Comparison of ENCODE assay signal across 18 cellular contexts in the genomic region with DNA sequence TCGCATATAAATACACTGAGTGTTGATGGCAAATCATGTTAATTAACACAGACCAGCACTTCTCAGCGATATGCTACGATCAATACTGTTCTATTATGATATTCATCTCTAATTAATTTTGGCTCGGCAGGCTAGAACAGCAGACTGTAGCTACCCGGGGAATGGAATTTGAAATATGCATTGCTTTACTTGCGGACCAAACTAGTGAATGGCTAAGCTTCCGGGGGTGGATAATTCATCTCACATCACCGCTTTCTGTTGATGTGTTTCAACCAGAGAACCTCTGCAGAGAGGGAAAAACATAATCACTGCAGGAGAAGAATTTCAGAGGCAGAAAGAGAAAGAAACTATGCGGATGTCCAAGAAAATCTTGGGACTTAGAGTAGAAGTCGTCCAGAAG.
DNase-seq lines count a peak whose midpoint lies in the region; ATAC-seq, FAIRE-seq and TF ChIP-seq lines count a peak whose summit lies in the region.
"Had no signal": no experiment of that assay in that cellular context is flagged by ENCODE, and none has a peak within 500 bp of the region (broad histone marks: within the 10 kb centered on the region; RNA-seq: fewer than 3 reads in every experiment).

No MANE protein-coding gene starts in this region.

- no peak overlapping the region for H3K4me2 ChIP-seq in mammary epithelial cell (ENCODE audit: insufficient read depth, low read depth, low read length)

- H3K79me2 ChIP-seq in mammary epithelial cell (ENCODE audit: insufficient read depth, low read length), result no peaks in the 10 kb centered on the region
- H3K79me2 ChIP-seq: parathyroid adenoma had no signal

- no peaks in the 10 kb centered on the region for H3K36me3 ChIP-seq in mammary epithelial cell (ENCODE audit: insufficient read depth, low read length)
- H3K36me3 ChIP-seq in breast epithelium, result no peaks in the 10 kb centered on the region
- H3K36me3 ChIP-seq in body of pancreas (replicated peaks in 1 of 2; ENCODE audit: insufficient read depth in 1 of 2, low read depth in 2 of 2), result no peaks in the 10 kb centered on the region
- H3K36me3 ChIP-seq in kidney epithelial cell (ENCODE audit: control insufficient read depth, insufficient read depth, low read length), result no peaks in the 10 kb centered on the region
- H3K36me3 ChIP-seq: esophagus muscularis mucosa had no signal

- TF ChIP-seq CTCF in mammary epithelial cell (conservative IDR thresholded peaks at IDR 0.05 in 1 of 2, IDR thresholded peaks at IDR 0.05 in 1 of 2; ENCODE audit: extremely low read depth in 1 of 2, insufficient read depth in 1 of 2, low read depth in 1 of 2, low read length in 2 of 2) (no peak), breast epithelium (IDR thresholded peaks at IDR 0.05) (no peak), body of pancreas (IDR thresholded peaks at IDR 0.05) (no peak), kidney epithelial cell (IDR thresholded peaks at IDR 0.05; ENCODE audit: insufficient read depth, low read length, poor library complexity, severe bottlenecking) (no peak)

- TF ChIP-seq POLR2A in breast epithelium (IDR thresholded peaks at IDR 0.05) (no peak), body of pancreas (IDR thresholded peaks at IDR 0.05) (no peak)

- H3K4me3 ChIP-seq in mammary epithelial cell (replicated peaks in 1 of 3; ENCODE audit: insufficient read depth in 1 of 3, low read depth in 2 of 3, low read length in 3 of 3), result no peak overlapping the region
- no peak overlapping the region for H3K4me3 ChIP-seq in breast epithelium
- H3K4me3 ChIP-seq in body of pancreas, result no peak overlapping the region
- no peak overlapping the region for H3K4me3 ChIP-seq in kidney epithelial cell (ENCODE audit: low read depth, low read length)
- H3K4me3 ChIP-seq: esophagus muscularis mucosa had no signal

- H4K20me1 ChIP-seq in mammary epithelial cell (ENCODE audit: insufficient read depth, low read length), result no peaks in the 10 kb centered on the region

- no peak overlapping the region for H3K27ac ChIP-seq in mammary epithelial cell (ENCODE audit: insufficient read depth, low read depth, low read length)
- H3K27ac ChIP-seq in breast epithelium, result no peak overlapping the region
- no peak overlapping the region for H3K27ac ChIP-seq in body of pancreas
- H3K27ac ChIP-seq: esophagus muscularis mucosa, HL-60, parathyroid adenoma had no signal

- in situ Hi-C loops in mammary epithelial cell (cut with MboI; ENCODE audit: low sequenced_read_pairs in 2 of 2), result no loop called here

- 9% methylated on average over 10 of the region's 10 CpGs for WGBS in mammary epithelial cell (ENCODE audit: low coverage, missing lambda C conversion rate)
- WGBS in body of pancreas, 2 donors, result 51 to 52% methylated on average over 10 of the region's 10 CpGs

- BruUV-seq in mammary epithelial cell (replicated peaks; lab: Mats Ljungman, UMichigan), result no TSS peak

- H3K27me3 ChIP-seq in mammary epithelial cell (ENCODE audit: insufficient read depth, low read length) (no peaks in the 10 kb centered on the region), breast epithelium (no peaks in the 10 kb centered on the region), body of pancreas (no peaks in the 10 kb centered on the region), kidney epithelial cell (ENCODE audit: control insufficient read depth, insufficient read depth, low read length) (no peaks in the 10 kb centered on the region)
- H3K27me3 ChIP-seq: esophagus muscularis mucosa had no signal

- DNase-seq in mammary epithelial cell (no peak), breast epithelium (ENCODE audit: low spot score in 2 of 2) (no peak), body of pancreas (no peak), kidney epithelial cell (ENCODE audit: low read depth) (peak; percentile 19), urothelium cell line (ENCODE audit: low spot score) (peak; percentile 58), NCI-H1436 treated with DMSO at 0.1 percent for 48 hours (lab: John Stamatoyannopoulos, UW) (no peak), NAMALWA (ENCODE audit: low spot score) (no peak)
- DNase-seq: activated B cell treated with CpG ODN at 0.5 μM for 24 hours; activated effector memory CD4-positive, alpha-beta T cell treated with Interleukin-2 at 50 U/mL for 16 hours; CD4-positive, CD25-positive, alpha-beta regulatory T cell; DMS79; NCI-H1105 treated with DMSO at 0.1 percent for 48 hours; stimulated activated naive CD4-positive, alpha-beta T cell treated with Interleukin-2 at 50 U/mL for 16 hours had no signal

- H2AFZ ChIP-seq in mammary epithelial cell (ENCODE audit: low read depth, low read length), result peak overlapping the region; percentile 20
- H2AFZ ChIP-seq: parathyroid adenoma had no signal

- peak; percentile 61 for FAIRE-seq in urothelium cell line (lab: Jason Lieb, UNC)
- FAIRE-seq: A204.1 had no signal

- dilution Hi-C loops in mammary epithelial cell (cut with HindIII; ENCODE audit: low sequenced_read_pairs), result no loop called here

- intact Hi-C loops in mammary epithelial cell (cut with micrococcal nuclease) (no loop called here), breast epithelium (cut with DNase I; ENCODE audit: low total_unique reads) (no loop called here), body of pancreas (cut with DNase I) (no loop called here)

- no peak overlapping the region for H3K9ac ChIP-seq in mammary epithelial cell (ENCODE audit: insufficient read depth, low read length)
- H3K9ac ChIP-seq: parathyroid adenoma had no signal

- no peaks in the 10 kb centered on the region for H3K9me3 ChIP-seq in mammary epithelial cell (replicated peaks; ENCODE audit: insufficient read depth, low read length)
- H3K9me3 ChIP-seq in breast epithelium, result no peaks in the 10 kb centered on the region
- no peaks in the 10 kb centered on the region for H3K9me3 ChIP-seq in body of pancreas
- H3K9me3 ChIP-seq: esophagus muscularis mucosa had no signal

- CTCF ChIA-PET in mammary epithelial cell (lab: Charles Lee; ENCODE audit: low non-redundant PET), result no interaction called here

- ATAC-seq in body of pancreas (peak; percentile 58), HG03521 (IDR thresholded peaks at IDR 0.05; ENCODE audit: unreplicated experiment) (no peak)

- no peaks in the 10 kb centered on the region for H3K4me1 ChIP-seq in mammary epithelial cell (ENCODE audit: insufficient read depth, low read length)
- no peaks in the 10 kb centered on the region for H3K4me1 ChIP-seq in breast epithelium
- H3K4me1 ChIP-seq in body of pancreas, result peaks cover 4% of the 10 kb centered on the region
- H3K4me1 ChIP-seq: esophagus muscularis mucosa, parathyroid adenoma had no signal

Comparison
In these comparisons a context has a peak if more than half of its experiments do, and no peak if none do; other contexts are left out.
1. DNase-seq: peak in kidney epithelial cell (single experiment) and urothelium cell line (single experiment); none in mammary epithelial cell (single experiment), breast epithelium (0 of 2), body of pancreas (0 of 4), NCI-H1436 treated with DMSO at 0.1 percent for 48 hours (single experiment) and NAMALWA (single experiment).